ENCODE assay signal across 8 cellular contexts in genomic region chr19:4399871-4400768, GRCh38. TPM values are rescaled to one million over a fixed set of nuclear protein-coding genes. Genes with fewer than 3 reads are reported as not detected.
DNase-seq lines count a peak whose midpoint lies in the region; ATAC-seq and TF ChIP-seq lines count a peak whose summit lies in the region.

SH3GL1 (minus strand) TSS chr19:4400547; CDS start chr19:4400368, 179 bp downstream.

- H3K27me3 ChIP-seq in adrenal gland (no peaks in the 10 kb centered on the region), left ventricle myocardium inferior (ENCODE audit: low read depth) (no peaks in the 10 kb centered on the region), psoas muscle (ENCODE audit: insufficient read depth in 3 of 3, low read length in 2 of 3) (no peaks in the 10 kb centered on the region)

- peaks cover 33 to 54% of the 10 kb centered on the region in 2 donors for H3K4me1 ChIP-seq in adrenal gland (replicated peaks in 1 of 2)
- H3K4me1 ChIP-seq in left ventricle myocardium inferior = peaks cover 69% of the 10 kb centered on the region
- peaks cover 40% of the 10 kb centered on the region for H3K4me1 ChIP-seq in psoas muscle
- no peaks in the 10 kb centered on the region for H3K4me1 ChIP-seq in urinary bladder (ENCODE audit: insufficient read depth)

- 0 to 2% (median 0%) methylated on average over 10 to 94 of the region's 96 CpGs for WGBS in adrenal gland, 4 donors
- WGBS in psoas muscle, 3 donors = 0 to 1% (median 1%) methylated on average over 51 to 96 of the region's 96 CpGs
- WGBS in urinary bladder = under 1% methylated on average over 95 of the region's 96 CpGs

- DNase-seq in GM13976 (ENCODE audit: low spot score) (peak; percentile 92), NCI-H1436 treated with DMSO at 0.1 percent for 48 hours (lab: John Stamatoyannopoulos, UW) (peak; percentile 70), T-helper 1 cell (peak; percentile 82 to 92 (median 90)), adrenal gland (peak; percentile 87 to 98 (median 96)), left ventricle myocardium inferior (peak; percentile 91), psoas muscle (peak; percentile 88 to 92)

- TF ChIP-seq CTCF in GM13976 (IDR thresholded peaks at IDR 0.05; ENCODE audit: borderline replicate concordance, control extremely low read depth, extremely low read depth, insufficient read depth, missing control alignments) (peak; percentile 99), adrenal gland (IDR thresholded peaks at IDR 0.05) (peak in 5 of 6 experiments; percentile 70 to 99 (median 95)), left ventricle myocardium inferior (IDR thresholded peaks at IDR 0.05; ENCODE audit: borderline replicate concordance) (peak; percentile 89), psoas muscle (IDR thresholded peaks at IDR 0.05) (peak; percentile 97)

- H3K4me3 ChIP-seq in adrenal gland (peak within 1 kb of the TSS; percentile 78 to 94 (median 85)), left ventricle myocardium inferior (peak within 1 kb of the TSS; percentile 87), psoas muscle (peak within 1 kb of the TSS; percentile 84), urinary bladder (ENCODE audit: low read depth, low read length) (peak within 1 kb of the TSS; percentile 98)

- H3K9me3 ChIP-seq in adrenal gland (replicated peaks in 1 of 3) (no peaks in the 10 kb centered on the region), left ventricle myocardium inferior (replicated peaks) (no peaks in the 10 kb centered on the region), psoas muscle (no peaks in the 10 kb centered on the region)

- H3K36me3 ChIP-seq in adrenal gland (replicated peaks in 1 of 2) (peaks cover 0 to 11% of the 10 kb centered on the region in 2 donors), left ventricle myocardium inferior (peaks cover 8% of the 10 kb centered on the region), psoas muscle (ENCODE audit: insufficient read depth in 1 of 2, low read depth in 1 of 2) (peaks cover 0 to 11% of the 10 kb centered on the region in 2 donors), urinary bladder (ENCODE audit: insufficient read depth) (peaks cover 2% of the 10 kb centered on the region)

- ATAC-seq in HG02852 (IDR thresholded peaks at IDR 0.05; ENCODE audit: unreplicated experiment) = peak; percentile 51
- ATAC-seq in psoas muscle = peak; percentile 67 to 79 (median 72)

- in situ Hi-C loops in GM13976 (cut with MboI; ENCODE audit: low sequenced_read_pairs, unreplicated experiment) = no loop called here

- peak within 1 kb of the TSS; percentile 64 to 99 (median 89) for H3K27ac ChIP-seq in adrenal gland
- peak within 1 kb of the TSS; percentile 95 for H3K27ac ChIP-seq in left ventricle myocardium inferior (replicated peaks)
- peak within 1 kb of the TSS; percentile 96 for H3K27ac ChIP-seq in psoas muscle
- H3K27ac ChIP-seq in urinary bladder (ENCODE audit: low read depth) = peak within 1 kb of the TSS; percentile 98

- peak; percentile 86 to 88 for TF ChIP-seq POLR2A in adrenal gland (IDR thresholded peaks at IDR 0.05)

- intact Hi-C loops in adrenal gland (cut with DNase I) (loop anchor here (5.0 to 10.0 kb wide), 3 partner anchors 38 to 55 kb away; partner anchors contain the start of genes MPND (in 1 of the 2) and UBXN6 (in 1 of the 2)), left ventricle myocardium inferior (cut with micrococcal nuclease) (no loop called here), psoas muscle (cut with DNase I) (loop anchor here (2.0 to 5.0 kb wide), 2 partner anchors 29 to 57 kb away; partner anchors contain the start of gene UBXN6 (in 2 of the 2))

RNA-seq across cellular contexts. Expression of gene SH3GL1, which starts in this region (rescaled TPM):
- total RNA-seq in adrenal gland (100 to 1,000 TPM in 1 of 8 donors, 10 to 100 TPM in 7; 69.9 to 112 (median 87.4) TPM), left ventricle myocardium inferior (18.6 TPM), psoas muscle (10 to 100 TPM; 16.0 to 26.6 (median 21.6) TPM), urinary bladder (18.6 TPM)
- polyA plus RNA-seq in adrenal gland (100 to 1,000 TPM in 1 of 3 donors, 10 to 100 TPM in 2; 20.9 to 104 (median 96.4) TPM), psoas muscle (10 to 100 TPM; 18.2 to 85.6 (median 27.1) TPM), urinary bladder (88.3 TPM)

Comparison
In these comparisons a context has a peak if more than half of its experiments do, and no peak if none do; other contexts are left out.
1. Peak in every context shown above with its lines: DNase-seq, ATAC-seq, H3K4me3 ChIP-seq and H3K27ac ChIP-seq.